8 cellular contexts compared by ENCODE assay signal in the genomic region with DNA sequence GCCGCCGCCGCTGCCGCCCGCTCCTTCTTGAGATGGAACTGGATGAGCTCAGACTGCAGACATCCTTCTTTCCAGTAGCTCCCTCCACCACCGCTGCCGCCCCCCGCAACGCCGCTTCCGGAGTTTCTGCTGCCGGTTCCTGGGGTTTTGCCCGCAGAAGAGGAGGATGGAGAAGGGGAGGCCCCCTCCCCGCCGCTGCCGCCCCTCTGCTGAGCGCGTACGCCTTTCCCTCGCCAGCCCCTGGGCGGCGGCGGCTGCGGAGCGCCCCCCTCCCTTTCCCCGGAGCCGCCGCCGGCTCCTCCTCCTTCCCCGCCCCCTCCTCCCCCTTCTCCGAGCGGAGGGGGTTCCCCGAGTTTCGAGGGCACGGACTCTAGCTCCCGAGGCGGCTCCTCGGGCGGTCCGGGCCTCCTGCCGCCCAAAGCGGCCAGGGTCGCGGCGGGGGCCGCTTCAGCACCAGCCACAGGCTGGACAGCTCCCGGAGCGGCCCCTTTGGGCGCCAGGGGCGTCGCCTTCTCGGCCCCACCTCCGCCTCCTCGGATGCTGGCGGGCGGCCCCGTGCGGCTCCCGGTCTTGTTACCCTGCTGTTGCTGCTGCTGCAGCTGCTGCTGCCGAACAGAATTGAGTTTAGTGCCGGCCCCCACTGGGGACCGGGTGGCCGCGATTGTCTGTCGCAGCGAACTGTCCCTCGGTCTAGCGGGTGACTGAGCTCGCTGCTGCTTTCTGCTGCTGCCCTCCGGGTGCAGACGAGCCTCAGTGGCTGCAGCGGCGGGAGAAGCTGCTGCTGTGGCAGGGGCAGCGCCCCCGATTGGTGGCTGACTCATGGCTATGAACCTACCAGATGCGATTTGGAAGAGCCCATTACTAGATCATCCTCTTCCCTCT. TPM values are rescaled to one million over a fixed set of nuclear protein-coding genes. Genes with fewer than 3 reads are reported as not detected.
DNase-seq lines count a peak whose midpoint lies in the region; ATAC-seq lines count a peak whose summit lies in the region.

No MANE protein-coding gene starts in this region.

- peak overlapping the region; percentile 67 for H3K27ac ChIP-seq in layer of hippocampus (ENCODE audit: low read depth, low read length)

- peaks cover 3% of the 10 kb centered on the region for H3K27me3 ChIP-seq in layer of hippocampus (ENCODE audit: control insufficient read depth, insufficient read depth, low read length)

- ATAC-seq in HG02943 (IDR thresholded peaks at IDR 0.05; ENCODE audit: low read depth, unreplicated experiment), result peak; percentile 59
- ATAC-seq in activated CD4-positive, CD25-positive, alpha-beta regulatory T cell treated with anti-CD3 and anti-CD28 coated beads, Interleukin-2, amount 50 U/mL, for 24 hours, result peak; percentile 67 to 70

- DNase-seq in NOMO-1 (lab: John Stamatoyannopoulos, UW; ENCODE audit: unreplicated experiment in 2 of 2), result peak; percentile 23 to 36
- DNase-seq in NOMO-1 treated with dmso at 0.1 percent for 144 hours (lab: John Stamatoyannopoulos, UW; ENCODE audit: unreplicated experiment), result no peak
- peak; percentile 32 for DNase-seq in NCI-H187 treated with DMSO at 0.1 percent for 48 hours (lab: John Stamatoyannopoulos, UW)
- peak; percentile 87 for DNase-seq in cerebellum (ENCODE audit: low spot score)
- DNase-seq in stimulated activated CD4-positive, alpha-beta T cell treated with anti-CD3 and anti-CD28 coated beads, Interleukin-2, amount 100 ng/mL, for 24 hours, result peak; percentile 71 to 72

RNA-seq across cellular contexts. Expression of gene KIAA0408, which starts 56.8 kb away (rescaled TPM):
- total RNA-seq in cerebellum, result 74.0 TPM
